Comparison of ENCODE assay signal across 15 cellular contexts in genomic region chr9:92971121-92971520, GRCh38. TPM values are rescaled to one million over a fixed set of nuclear protein-coding genes. Genes with fewer than 3 reads are reported as not detected.
DNase-seq lines count a peak whose midpoint lies in the region; ATAC-seq, FAIRE-seq and TF ChIP-seq lines count a peak whose summit lies in the region.
"Had no signal": no experiment of that assay in that cellular context is flagged by ENCODE, and none has a peak within 500 bp of the region (broad histone marks: within the 10 kb centered on the region; RNA-seq: fewer than 3 reads in every experiment).

No MANE protein-coding gene starts in this region.

- no peak overlapping the region for H3K14ac ChIP-seq in H1 (ENCODE audit: insufficient read length)

- peaks cover 59% of the 10 kb centered on the region for H3K36me3 Mint-ChIP-seq in activated T-cell treated with anti-CD3 and anti-CD28 coated beads, Interleukin-2, amount 50 U/mL, for 24 hours (ENCODE audit: low read depth)
- peaks cover 4% of the 10 kb centered on the region for H3K36me3 Mint-ChIP-seq in T-helper 17 cell (ENCODE audit: low read depth)
- H3K36me3 Mint-ChIP-seq in stimulated activated memory B cell treated with anti-CD40 and anti-IgM and Interleukin-4, amounts not matched to agents 10 μg/mL and 1 μg/mL and 100 μg/mL, for 72 hours = peaks cover 22% of the 10 kb centered on the region

- no peak for TF ChIP-seq CTCF in H1 (IDR thresholded peaks at IDR 0.05; ENCODE audit: control extremely low read depth in 1 of 3, insufficient read depth in 1 of 3, low read depth in 1 of 3, low read length in 3 of 3)

- peak overlapping the region; percentile 95 for H2BK12ac ChIP-seq in H1 (ENCODE audit: low read depth, low read length)

- peak overlapping the region; percentile 12; the same call in 1 of the 2 replicates for H3K18ac ChIP-seq in H1 (ENCODE audit: extremely low read depth, low read length)

- WGBS in H1 (ENCODE audit: extremely low coverage in 1 of 2, insufficient coverage in 1 of 2, insufficient read length in 1 of 2, insufficient replicate concordance in 2 of 2, low coverage in 1 of 2, low lambda C conversion rate in 2 of 2, missing lambda C conversion rate in 1 of 2), 2 experiments = 74% methylated on average over 4 of the region's 5 CpGs; no CpG with 5 or more reads in 1 of the 2 experiments

- peaks cover 92% of the 10 kb centered on the region for H3K4me1 Mint-ChIP-seq in activated T-cell treated with anti-CD3 and anti-CD28 coated beads, Interleukin-2, amount 50 U/mL, for 24 hours (ENCODE audit: low read depth)
- peaks cover 75% of the 10 kb centered on the region for H3K4me1 Mint-ChIP-seq in T-helper 17 cell
- H3K4me1 Mint-ChIP-seq in stimulated activated memory B cell treated with anti-CD40 and anti-IgM and Interleukin-4, amounts not matched to agents 10 μg/mL and 1 μg/mL and 100 μg/mL, for 72 hours = peaks cover 88% of the 10 kb centered on the region

- peak overlapping the region; percentile 42 for H3K4ac ChIP-seq in H1 (replicated peaks; ENCODE audit: insufficient read length, low read depth, low read length)

- H3K4me2 ChIP-seq in H1 (ENCODE audit: insufficient read depth in 1 of 2, low read depth in 2 of 2, low read length in 2 of 2) = peak overlapping the region in 1 of 2 experiments; percentile 62; a peak in 3 of 4 replicates
- H3K4me2 ChIP-seq: SK-N-SH, smooth muscle cell had no signal

- H3K27ac Mint-ChIP-seq in activated T-cell treated with anti-CD3 and anti-CD28 coated beads, Interleukin-2, amount 50 U/mL, for 24 hours = peak overlapping the region; percentile 99
- H3K27ac Mint-ChIP-seq in T-helper 17 cell = peak overlapping the region; percentile 100
- H3K27ac Mint-ChIP-seq in stimulated activated memory B cell treated with anti-CD40 and anti-IgM and Interleukin-4, amounts not matched to agents 10 μg/mL and 1 μg/mL and 100 μg/mL, for 72 hours = peak overlapping the region; percentile 40

- H3K79me2 ChIP-seq in H1 (ENCODE audit: control insufficient read depth in 1 of 2, insufficient read depth in 2 of 2, low read length in 2 of 2) = no peaks in the 10 kb centered on the region

- H4K8ac ChIP-seq in H1 (ENCODE audit: extremely low read depth, insufficient read depth, low read length) = no peak overlapping the region

- in situ Hi-C loops in KBM-7 (cut with MboI; ENCODE audit: low pct_unique_long_range_greater_than_20kb, low sequenced_read_pairs) = no loop called here

- TF ChIP-seq EP300 in H1 (IDR thresholded peaks at IDR 0.05; ENCODE audit: borderline replicate concordance in 1 of 2, low read depth in 2 of 2, low read length in 2 of 2) = no peak

- DNase-seq in activated T-cell treated with anti-CD3 and anti-CD28 coated beads, Interleukin-2, amount 50 U/mL, for 24 hours = no peak
- DNase-seq in activated T-cell treated with anti-CD3 and anti-CD28 coated beads, Interleukin-2, amount 50 U/mL, for 1 hour = no peak
- no peak for DNase-seq in T-helper 17 cell
- peak in 1 of 2 experiments; percentile 46 for DNase-seq in H1 (ENCODE audit: low read depth in 1 of 2, low spot score in 2 of 2)
- DNase-seq in NCI-H2107 (lab: John Stamatoyannopoulos, UW) = no peak
- DNase-seq in KBM-7 = no peak
- no peak for DNase-seq in OCI-M2 (lab: John Stamatoyannopoulos, UW; ENCODE audit: unreplicated experiment)
- DNase-seq: ACHN, cortex of kidney, SK-N-SH had no signal

- H3K27me3 ChIP-seq in H1 (replicated peaks in 1 of 4; ENCODE audit: control insufficient read depth in 3 of 4, extremely low read depth in 1 of 4, insufficient read depth in 3 of 4, low read length in 3 of 4) = no peaks in the 10 kb centered on the region; a peak in 1 of 7 replicates
- H3K27me3 ChIP-seq: adrenal gland had no signal

- no peak for ATAC-seq in T-helper 17 cell
- ATAC-seq in stimulated activated memory B cell treated with anti-CD40 and anti-IgM and Interleukin-4, amounts not matched to agents 10 μg/mL and 1 μg/mL and 100 μg/mL, for 72 hours = no peak

- peak overlapping the region; percentile 20 for H2AK5ac ChIP-seq in H1 (ENCODE audit: low read depth, low read length)

- H2BK120ac ChIP-seq in H1 (replicated peaks; ENCODE audit: low read depth, low read length) = peak overlapping the region; percentile 56

- peak overlapping the region; percentile 98 for H2BK20ac ChIP-seq in H1 (ENCODE audit: low read length)

- H3K36me3 ChIP-seq in H1 (ENCODE audit: control insufficient read depth in 2 of 4, insufficient read depth in 4 of 4, low read length in 3 of 4) = no peaks in the 10 kb centered on the region
- H3K36me3 ChIP-seq: adrenal gland had no signal

- H3K9ac ChIP-seq in H1 (replicated peaks in 1 of 4; ENCODE audit: extremely low read depth in 1 of 4, low read depth in 3 of 4, low read length in 3 of 4) = 0 out of 7 replicates have a peak overlapping the region, but pooled peaks of 1 of the 4 experiments have one; percentile 11
- H3K9ac ChIP-seq: SK-N-SH had no signal

- peak overlapping the region; percentile 83 for H2BK5ac ChIP-seq in H1 (ENCODE audit: low read depth, low read length)

- H3K56ac ChIP-seq in H1 (replicated peaks; ENCODE audit: insufficient read length, low read depth, low read length) = no peak overlapping the region

- H3K27ac ChIP-seq in H1 (ENCODE audit: low read depth, low read length) = peak overlapping the region; percentile 71
- H3K27ac ChIP-seq: adrenal gland, HL-60 had no signal

- FAIRE-seq in H1 (lab: Jason Lieb, UNC) = no peak

- H4K5ac ChIP-seq in H1 (ENCODE audit: insufficient read length, low read depth, low read length) = peak overlapping the region; percentile 96

- H3K23me2 ChIP-seq in H1 (ENCODE audit: low read depth, low read length) = no peaks in the 10 kb centered on the region; the same call in 1 of the 2 replicates

- CTCF ChIA-PET in H1 (lab: Charles Lee; ENCODE audit: partially characterized antibody) = interaction anchor here (1.1 to 1.3 kb wide), 2 partner anchors 21 to 23 kb away, joined by 3 read pairs; no protein-coding TSS in a partner anchor

- peak overlapping the region; percentile 47 for H3K4me3 Mint-ChIP-seq in activated T-cell treated with anti-CD3 and anti-CD28 coated beads, Interleukin-2, amount 50 U/mL, for 24 hours
- H3K4me3 Mint-ChIP-seq in T-helper 17 cell = peak overlapping the region; percentile 98
- H3K4me3 Mint-ChIP-seq in stimulated activated memory B cell treated with anti-CD40 and anti-IgM and Interleukin-4, amounts not matched to agents 10 μg/mL and 1 μg/mL and 100 μg/mL, for 72 hours = no peak overlapping the region

- H3K9me3 ChIP-seq in T-helper 17 cell (ENCODE audit: control insufficient read depth, low read length, poor library complexity, severe bottlenecking) = no peaks in the 10 kb centered on the region
- no peaks in the 10 kb centered on the region for H3K9me3 ChIP-seq in H1 (ENCODE audit: insufficient read depth in 2 of 2, low read depth in 1 of 2, low read length in 1 of 2)
- H3K9me3 ChIP-seq: adrenal gland, SK-N-SH had no signal

- no peaks in the 10 kb centered on the region for H3K9me3 Mint-ChIP-seq in activated T-cell treated with anti-CD3 and anti-CD28 coated beads, Interleukin-2, amount 50 U/mL, for 24 hours
- no peaks in the 10 kb centered on the region for H3K9me3 Mint-ChIP-seq in stimulated activated memory B cell treated with anti-CD40 and anti-IgM and Interleukin-4, amounts not matched to agents 10 μg/mL and 1 μg/mL and 100 μg/mL, for 72 hours

- H3K4me1 ChIP-seq in H1 (replicated peaks in 1 of 4; ENCODE audit: control insufficient read depth in 3 of 4, insufficient read depth in 4 of 4, low read length in 3 of 4) = peaks cover 16 to 37% (median 22%) of the 10 kb centered on the region in 4 experiments
- H3K4me1 ChIP-seq: adrenal gland had no signal

- no peak for TF ChIP-seq POLR2A in H1 (IDR thresholded peaks at IDR 0.05; ENCODE audit: control extremely low read depth in 1 of 2, low read depth in 2 of 2, low read length in 2 of 2)

- no peak overlapping the region for H3K4me3 ChIP-seq in H1 (ENCODE audit: extremely low read depth in 1 of 4, insufficient read depth in 2 of 4, low read depth in 3 of 4, low read length in 4 of 4)
- H3K4me3 ChIP-seq: adrenal gland, smooth muscle cell had no signal

- no peak for TF ChIP-seq RAD21 in H1 (IDR thresholded peaks at IDR 0.05 in 1 of 2, conservative IDR thresholded peaks at IDR 0.05 in 1 of 2; ENCODE audit: low read depth in 2 of 2, low read length in 2 of 2)

- H4K91ac ChIP-seq in H1 (replicated peaks; ENCODE audit: insufficient read length, low read length) = peak overlapping the region; percentile 67

- POLR2A ChIA-PET in H1 (lab: Charles Lee; ENCODE audit: partially characterized antibody) = interaction anchor here (1.1 kb wide), 1 partner anchor 20 kb away, joined by 3 read pairs; no protein-coding TSS in a partner anchor

- no peaks in the 10 kb centered on the region for H4K20me1 ChIP-seq in H1 (replicated peaks in 1 of 2; ENCODE audit: control insufficient read depth in 1 of 2, insufficient read depth in 2 of 2, low read length in 2 of 2)

- no peak overlapping the region for H2AFZ ChIP-seq in H1 (ENCODE audit: low read length)

- H2BK15ac ChIP-seq in H1 (ENCODE audit: low read length) = no peak overlapping the region

- H3K79me1 ChIP-seq in H1 (ENCODE audit: low read depth, low read length) = no peaks in the 10 kb centered on the region; the same call in 1 of the 2 replicates

- H3K27me3 Mint-ChIP-seq in activated T-cell treated with anti-CD3 and anti-CD28 coated beads, Interleukin-2, amount 50 U/mL, for 24 hours = no peaks in the 10 kb centered on the region
- no peaks in the 10 kb centered on the region for H3K27me3 Mint-ChIP-seq in T-helper 17 cell
- H3K27me3 Mint-ChIP-seq in stimulated activated memory B cell treated with anti-CD40 and anti-IgM and Interleukin-4, amounts not matched to agents 10 μg/mL and 1 μg/mL and 100 μg/mL, for 72 hours = no peaks in the 10 kb centered on the region

- H3K23ac ChIP-seq in H1 (ENCODE audit: insufficient read length) = no peak overlapping the region

TF ChIP-seq in H1, 55 proteins besides CTCF, POLR2A, EP300 and RAD21 (continues in another document):
- no peak for TF ChIP-seq MAFK (IDR thresholded peaks at IDR 0.05; ENCODE audit: low read depth, low read length)
- no peak for TF ChIP-seq SRF (IDR thresholded peaks at IDR 0.05; ENCODE audit: low read depth, low read length)
- TF ChIP-seq RXRA (IDR thresholded peaks at IDR 0.05; ENCODE audit: insufficient read depth, low read depth, low read length) = no peak
- no peak for TF ChIP-seq EGR1 (IDR thresholded peaks at IDR 0.05; ENCODE audit: borderline replicate concordance, low read depth, low read length)

RNA-seq across cellular contexts. Expression of gene FGD3, which starts 23.8 kb away (rescaled TPM):
- 100 to 1,000 TPM; 142 to 160 TPM for total RNA-seq in T-helper 17 cell
- total RNA-seq in H1 (2021; fragmentation: NEBNext Ultra II Directional; extraction: Animal tissue kit (Norgen Biotek cat#: 25700)) = 1.4 and 1.9 TPM in 2 replicates
- 1.4 and 2.3 TPM in 2 replicates for polyA plus RNA-seq in H1 (2011; rRNA removed)
- 2.0 TPM for polyA plus RNA-seq in H1 (2011; cell fraction: cytosol; rRNA removed)
- 3.2 TPM for polyA plus RNA-seq in H1 (2011; cell fraction: nucleus; rRNA removed)
- 0.73 to 1.6 TPM (median 1.2 TPM) in 4 replicates for polyA plus RNA-seq in H1 (2012, experiment 1 of 2)
- polyA plus RNA-seq in H1 (2012, experiment 2 of 2) = 1.0 TPM
- polyA plus RNA-seq in H1 (2013, experiment 1 of 2) = 0.51 TPM
- 0.53 TPM for polyA plus RNA-seq in H1 (2013, experiment 2 of 2)
- polyA minus RNA-seq in H1 (2011; rRNA and poly(A)+ RNA removed) = 1.4 and 1.6 TPM in 2 replicates
- polyA minus RNA-seq in H1 (2011; cell fraction: cytosol; rRNA and poly(A)+ RNA removed) = 2.0 TPM
- polyA minus RNA-seq in H1 (2011; cell fraction: nucleus; rRNA and poly(A)+ RNA removed) = 1.4 TPM
- total RNA-seq: osteoblast had no signal
- polyA plus RNA-seq: SK-N-SH had no signal

Comparison
In these comparisons a context has a peak if more than half of its experiments do, and no peak if none do; other contexts are left out.
1. H3K27ac Mint-ChIP-seq: peak in every context shown above with its lines; median percentile 100 in T-helper 17 cell; 99 in activated T-cell treated with anti-CD3 and anti-CD28 coated beads, Interleukin-2, amount 50 U/mL, for 24 hours; 40 in stimulated activated memory B cell treated with anti-CD40 and anti-IgM and Interleukin-4, amounts not matched to agents 10 μg/mL and 1 μg/mL and 100 μg/mL, for 72 hours.
2. RNA of gene FGD3, which starts 23.8 kb away (total RNA-seq): 142 to 160 TPM in T-helper 17 cell; 1.4 to 1.9 TPM in H1; every median in the first group is over 10 times any median in the second.